Comparison of ENCODE assay signal across 26 cellular contexts in genomic region chr15:89125038-89125826, GRCh38. TPM values are rescaled to one million over a fixed set of nuclear protein-coding genes. Genes with fewer than 3 reads are reported as not detected.
DNase-seq lines count a peak whose midpoint lies in the region; ATAC-seq and TF ChIP-seq lines count a peak whose summit lies in the region.
"Had no signal": no experiment of that assay in that cellular context is flagged by ENCODE, and none has a peak within 500 bp of the region (broad histone marks: within the 10 kb centered on the region; RNA-seq: fewer than 3 reads in every experiment).

No MANE protein-coding gene starts in this region.

- no peaks in the 10 kb centered on the region for H3K27me3 ChIP-seq in PC-3 (ENCODE audit: low read length)
- H3K27me3 ChIP-seq: adrenal gland, uterus had no signal

- H3K4me3 ChIP-seq in PC-3 (ENCODE audit: low read length), result no peak overlapping the region
- H3K4me3 ChIP-seq in OCI-LY7 (ENCODE audit: low read depth, low read length, poor library complexity, severe bottlenecking), result no peak overlapping the region
- H3K4me3 ChIP-seq: adrenal gland, PC-9, uterus had no signal

- BruUV-seq in PC-3 (replicated peaks; lab: Mats Ljungman, UMichigan) (no TSS peak), OCI-LY7 (replicated peaks; lab: Mats Ljungman, UMichigan) (no TSS peak)

- H3K79me2 ChIP-seq in PC-3 (ENCODE audit: low read length), result peaks cover 10% of the 10 kb centered on the region
- no peaks in the 10 kb centered on the region for H3K79me2 ChIP-seq in OCI-LY7 (ENCODE audit: insufficient read depth, low read depth, low read length)

- H3K36me3 Mint-ChIP-seq in immature natural killer cell (peaks cover 28 to 42% (median 41%) of the 10 kb centered on the region in 3 donors), progenitor cell of endocrine pancreas (ENCODE audit: insufficient read depth) (peaks cover 3% of the 10 kb centered on the region)

- H3K36me3 ChIP-seq in PC-3 (ENCODE audit: low read depth, low read length) (peaks cover 14% of the 10 kb centered on the region), OCI-LY7 (ENCODE audit: insufficient read depth, low read length) (peaks cover 7% of the 10 kb centered on the region; the same call in 1 of the 2 replicates)
- H3K36me3 ChIP-seq: uterus had no signal

- H3K4me3 Mint-ChIP-seq in immature natural killer cell (no peak overlapping the region), progenitor cell of endocrine pancreas (ENCODE audit: low read depth) (peak overlapping the region; percentile 48)
- H3K4me3 Mint-ChIP-seq: CD4-positive, alpha-beta T cell; memory B cell; naive thymus-derived CD8-positive, alpha-beta T cell; T-helper 2 cell treated with Interferon-gamma antibody and Interleukin-4, amounts not matched to agents 5 μg/mL and 100 μg/mL, for 36 hours had no signal

- TF ChIP-seq CTCF in C4-2B (conservative IDR thresholded peaks at IDR 0.05) (no peak), PC-3 (conservative IDR thresholded peaks at IDR 0.05; ENCODE audit: low read depth, low read length) (no peak), progenitor cell of endocrine pancreas (IDR thresholded peaks at IDR 0.05; ENCODE audit: unreplicated experiment) (no peak), OCI-LY7 (conservative IDR thresholded peaks at IDR 0.05; ENCODE audit: low read length) (no peak)

- H3F3A ChIP-seq in PC-3 (ENCODE audit: low read length, unreplicated experiment), result peaks cover 9% of the 10 kb centered on the region

- intact Hi-C loops in PC-3 (cut with micrococcal nuclease), result loop anchor here (5.0 kb wide), 1 partner anchor 33 kb away; no protein-coding TSS in a partner anchor
- intact Hi-C loops in OCI-LY7 (cut with micrococcal nuclease; ENCODE audit: unreplicated experiment), result loop anchor here (5.0 kb wide), 1 partner anchor 48 kb away; no protein-coding TSS in a partner anchor

- H4K20me1 ChIP-seq in PC-3 (ENCODE audit: low read length), result no peaks in the 10 kb centered on the region
- H4K20me1 ChIP-seq in OCI-LY7 (ENCODE audit: insufficient read depth, low read length), result no peaks in the 10 kb centered on the region

- H3K9me3 ChIP-seq in PC-3 (ENCODE audit: low read length) (no peaks in the 10 kb centered on the region), OCI-LY7 (ENCODE audit: low read length) (no peaks in the 10 kb centered on the region)
- H3K9me3 ChIP-seq: adrenal gland, uterus had no signal

- no peaks in the 10 kb centered on the region for H3K9me3 Mint-ChIP-seq in immature natural killer cell
- no peaks in the 10 kb centered on the region for H3K9me3 Mint-ChIP-seq in progenitor cell of endocrine pancreas (ENCODE audit: low read depth)
- H3K9me3 Mint-ChIP-seq: CD4-positive, alpha-beta T cell; memory B cell; naive thymus-derived CD8-positive, alpha-beta T cell; T-helper 2 cell treated with Interferon-gamma antibody and Interleukin-4, amounts not matched to agents 5 μg/mL and 100 μg/mL, for 36 hours had no signal

- peak overlapping the region; percentile 95 for H3K27ac ChIP-seq in C4-2B
- H3K27ac ChIP-seq in PC-3 (ENCODE audit: low read length), result peak overlapping the region; percentile 63
- H3K27ac ChIP-seq in OCI-LY7 (ENCODE audit: low read depth, low read length, poor library complexity, severe bottlenecking), result no peak overlapping the region
- H3K27ac ChIP-seq: uterus had no signal

- H3K27me3 Mint-ChIP-seq in immature natural killer cell (ENCODE audit: low read depth in 3 of 3) (peaks cover 2 to 3% (median 2%) of the 10 kb centered on the region in 3 donors), progenitor cell of endocrine pancreas (no peaks in the 10 kb centered on the region)
- H3K27me3 Mint-ChIP-seq: CD4-positive, alpha-beta T cell; memory B cell; naive thymus-derived CD8-positive, alpha-beta T cell had no signal

- H3K4me1 Mint-ChIP-seq in immature natural killer cell (peaks cover 4 to 30% of the 10 kb centered on the region in 2 donors), progenitor cell of endocrine pancreas (ENCODE audit: low read depth) (peaks cover 31% of the 10 kb centered on the region)
- H3K4me1 Mint-ChIP-seq: memory B cell had no signal

- H3K9me2 ChIP-seq in PC-3 (replicated peaks; ENCODE audit: low read length) (no peaks in the 10 kb centered on the region), OCI-LY7 (ENCODE audit: insufficient read depth, low read length) (no peaks in the 10 kb centered on the region)

- H3K27ac Mint-ChIP-seq in immature natural killer cell (peak overlapping the region in 4 of 6 donors; percentile 5 to 65 (median 56)), progenitor cell of endocrine pancreas (peak overlapping the region; percentile 90)
- H3K27ac Mint-ChIP-seq: CD4-positive, alpha-beta T cell; memory B cell; T-helper 2 cell treated with Interferon-gamma antibody and Interleukin-4, amounts not matched to agents 5 μg/mL and 100 μg/mL, for 36 hours had no signal

- ATAC-seq in PC-3, result no peak; the same call in 1 of the 2 replicates
- ATAC-seq: naive thymus-derived CD8-positive, alpha-beta T cell had no signal

- peaks cover 78% of the 10 kb centered on the region for H3K4me1 ChIP-seq in PC-3 (ENCODE audit: insufficient read depth, low read length)
- no peaks in the 10 kb centered on the region for H3K4me1 ChIP-seq in OCI-LY7 (ENCODE audit: insufficient read depth, low read length, poor library complexity, severe bottlenecking)

- CTCF ChIA-PET in PC-3 (lab: Charles Lee) (no interaction called here), OCI-LY7 (lab: Charles Lee; ENCODE audit: unreplicated experiment) (no interaction called here)

- H3K4me2 ChIP-seq in PC-3 (ENCODE audit: low read length) (no peak overlapping the region), OCI-LY7 (ENCODE audit: low read length) (no peak overlapping the region)
- H3K4me2 ChIP-seq: PC-9 had no signal

- H2AFZ ChIP-seq in PC-3 (ENCODE audit: low read length), result no peak overlapping the region
- no peak overlapping the region for H2AFZ ChIP-seq in OCI-LY7 (ENCODE audit: low read length)
- H2AFZ ChIP-seq: PC-9 had no signal

- DNase-seq in PC-3, result peak; percentile 22
- no peak for DNase-seq in immature natural killer cell
- DNase-seq in progenitor cell of endocrine pancreas (ENCODE audit: low spot score, unreplicated experiment), result no peak
- no peak for DNase-seq in NCI-H345 treated with DMSO at 0.1 percent for 48 hours (lab: John Stamatoyannopoulos, UW; ENCODE audit: unreplicated experiment)
- DNase-seq in AG08395 (ENCODE audit: low spot score), result no peak
- no peak for DNase-seq in OCI-LY7 (ENCODE audit: low spot score)
- DNase-seq in T-helper 9 cell, result no peak
- DNase-seq: activated CD4-positive, CD25-positive, alpha-beta regulatory T cell; activated CD8-positive, alpha-beta memory T cell treated with anti-CD3 and anti-CD28 coated beads for 24 hours; adrenal gland; caudate nucleus; CD4-positive, alpha-beta T cell; effector CD4-positive, alpha-beta T cell; glutamatergic neuron; H7; naive thymus-derived CD8-positive, alpha-beta T cell; NCI-H1436 treated with DMSO at 0.1 percent for 48 hours; NCI-H2171 treated with DMSO at 0.1 percent for 48 hours; NCI-H774; PC-9; posterior cingulate gyrus; stimulated activated CD4-positive, alpha-beta T cell treated with anti-CD3 and anti-CD28 coated beads, Interleukin-4, amount 100 ng/mL, for 24 hours; uterus had no signal

- POLR2A ChIA-PET in PC-3 (lab: Charles Lee; ENCODE audit: unreplicated experiment) (no interaction called here), OCI-LY7 (lab: Charles Lee) (no interaction called here)

- H3K9ac ChIP-seq in PC-3 (ENCODE audit: low read length), result no peak overlapping the region

RNA-seq across cellular contexts. Expression of gene ABHD2, which starts 37.0 kb away (rescaled TPM):
- total RNA-seq in PC-3 (2014; rRNA removed) (31.4 and 34.0 TPM in 2 replicates), progenitor cell of endocrine pancreas (53.1 and 54.4 TPM in 2 replicates), OCI-LY7 (2022) (22.8 and 30.3 TPM in 2 replicates)
- polyA plus RNA-seq in immature natural killer cell, result 10 to 100 TPM; 26.9 to 70.6 (median 33.1) TPM
- total RNA-seq in OCI-LY7 (2014; rRNA removed; shearing (Covaris generic)), result 12.6 and 16.1 TPM in 2 replicates
